Comparison of ENCODE assay signal across 16 cellular contexts in genomic region chr7:55124989-55125875, GRCh38.
DNase-seq lines count a peak whose midpoint lies in the region; TF ChIP-seq lines count a peak whose summit lies in the region.
"Had no signal": no experiment of that assay in that cellular context is flagged by ENCODE, and none has a peak within 500 bp of the region (broad histone marks: within the 10 kb centered on the region; RNA-seq: fewer than 3 reads in every experiment).

No MANE protein-coding gene starts in this region.

- no peaks in the 10 kb centered on the region for H4K20me1 ChIP-seq in mammary epithelial cell (ENCODE audit: insufficient read depth, low read length)

- H3K4me2 ChIP-seq in mammary epithelial cell (ENCODE audit: insufficient read depth, low read depth, low read length), result no peak overlapping the region
- H3K4me2 ChIP-seq: KMS-11 had no signal

- TF ChIP-seq CTCF in breast epithelium (IDR thresholded peaks at IDR 0.05), result no peak
- TF ChIP-seq CTCF in mammary epithelial cell (conservative IDR thresholded peaks at IDR 0.05 in 1 of 2, IDR thresholded peaks at IDR 0.05 in 1 of 2; ENCODE audit: extremely low read depth in 1 of 2, insufficient read depth in 1 of 2, low read depth in 1 of 2, low read length in 2 of 2), result no peak
- no peak for TF ChIP-seq CTCF in uterus (IDR thresholded peaks at IDR 0.05)

- no peaks in the 10 kb centered on the region for H3K36me3 ChIP-seq in breast epithelium
- H3K36me3 ChIP-seq in mammary epithelial cell (ENCODE audit: insufficient read depth, low read length), result peaks cover 6% of the 10 kb centered on the region
- H3K36me3 ChIP-seq in uterus, result no peaks in the 10 kb centered on the region
- H3K36me3 ChIP-seq: colonic mucosa had no signal

- 93% methylated on average over 12 of the region's 12 CpGs for WGBS in mammary epithelial cell (ENCODE audit: low coverage, missing lambda C conversion rate)

- H3K79me2 ChIP-seq in mammary epithelial cell (ENCODE audit: insufficient read depth, low read length), result peaks cover 99% of the 10 kb centered on the region

- H3K4me3 ChIP-seq in breast epithelium, result no peak overlapping the region
- H3K4me3 ChIP-seq in mammary epithelial cell (replicated peaks in 1 of 3; ENCODE audit: insufficient read depth in 1 of 3, low read depth in 2 of 3, low read length in 3 of 3), result no peak overlapping the region
- H3K4me3 ChIP-seq in uterus, result no peak overlapping the region
- H3K4me3 ChIP-seq: colonic mucosa, lung had no signal

- H3K9ac ChIP-seq in mammary epithelial cell (ENCODE audit: insufficient read depth, low read length), result no peak overlapping the region
- H3K9ac ChIP-seq: KMS-11 had no signal

- no TSS peak for BruUV-seq in mammary epithelial cell (replicated peaks; lab: Mats Ljungman, UMichigan)

- H3K9me3 ChIP-seq in breast epithelium, result no peaks in the 10 kb centered on the region
- H3K9me3 ChIP-seq in mammary epithelial cell (replicated peaks; ENCODE audit: insufficient read depth, low read length), result peaks cover 3% of the 10 kb centered on the region
- H3K9me3 ChIP-seq in uterus, result no peaks in the 10 kb centered on the region
- H3K9me3 ChIP-seq: colonic mucosa had no signal

- dilution Hi-C loops in mammary epithelial cell (cut with HindIII; ENCODE audit: low sequenced_read_pairs), result no loop called here

- CTCF ChIA-PET in mammary epithelial cell (lab: Charles Lee; ENCODE audit: low non-redundant PET), result no interaction called here

- in situ Hi-C loops in mammary epithelial cell (cut with MboI; ENCODE audit: low sequenced_read_pairs in 2 of 2), result no loop called here

- H3K27me3 ChIP-seq in breast epithelium, result no peaks in the 10 kb centered on the region
- H3K27me3 ChIP-seq in mammary epithelial cell (ENCODE audit: insufficient read depth, low read length), result no peaks in the 10 kb centered on the region
- H3K27me3 ChIP-seq in uterus, result no peaks in the 10 kb centered on the region
- H3K27me3 ChIP-seq: colonic mucosa had no signal

- intact Hi-C loops in breast epithelium (cut with DNase I; ENCODE audit: low total_unique reads), result no loop called here
- intact Hi-C loops in mammary epithelial cell (cut with micrococcal nuclease), result no loop called here
- intact Hi-C loops in uterus (cut with DNase I; ENCODE audit: low total_unique reads), result no loop called here

- H2AFZ ChIP-seq in mammary epithelial cell (ENCODE audit: low read depth, low read length), result no peak overlapping the region

- peak overlapping the region; percentile 9 to 84 for H3K27ac ChIP-seq in breast epithelium
- no peak overlapping the region for H3K27ac ChIP-seq in mammary epithelial cell (ENCODE audit: insufficient read depth, low read depth, low read length)
- peak overlapping the region; percentile 61 to 92 for H3K27ac ChIP-seq in uterus
- H3K27ac ChIP-seq: colonic mucosa, KMS-11 had no signal

- H3K4me1 ChIP-seq in breast epithelium (peaks cover 16 to 23% of the 10 kb centered on the region in 2 donors), mammary epithelial cell (ENCODE audit: insufficient read depth, low read length) (peaks cover 79% of the 10 kb centered on the region), uterus (peaks cover 14 to 15% of the 10 kb centered on the region in 2 donors)

- DNase-seq in breast epithelium (ENCODE audit: low spot score in 2 of 2), result no peak
- no peak for DNase-seq in mammary epithelial cell
- peak; percentile 43 for DNase-seq in amniotic epithelial cell (ENCODE audit: low read depth)
- peak; percentile 33 for DNase-seq in hepatic stellate cell (ENCODE audit: low spot score)
- no peak for DNase-seq in uterus
- DNase-seq in effector CD4-positive, alpha-beta T cell, result no peak
- DNase-seq in activated CD8-positive, alpha-beta memory T cell treated with anti-CD3 and anti-CD28 coated beads, Interleukin-2, amount 50 U/mL, for 48 hours, result no peak
- DNase-seq in effector CD8-positive, alpha-beta T cell (lab: John Stamatoyannopoulos, UW), result no peak
- DNase-seq: activated CD4-positive, alpha-beta T cell treated with anti-CD3 and anti-CD28 coated beads for 48 hours; activated T-cell treated with anti-CD3 and anti-CD28 coated beads, Interleukin-2, amount 50 U/mL, for 1 hour; colonic mucosa; NCI-H1436 treated with DMSO at 0.1 percent for 48 hours; NCI-H526 treated with DMSO at 0.1 percent for 48 hours; stimulated activated CD4-positive, alpha-beta T cell treated with anti-CD3 and anti-CD28 coated beads, Interleukin-2, amount 100 ng/mL, for 48 hours had no signal

- TF ChIP-seq POLR2A in breast epithelium (IDR thresholded peaks at IDR 0.05), result no peak
- TF ChIP-seq POLR2A in uterus (IDR thresholded peaks at IDR 0.05), result no peak

Comparison
In these comparisons a context has a peak if more than half of its experiments do, and no peak if none do; other contexts are left out.
1. DNase-seq: peak in amniotic epithelial cell (single experiment) and hepatic stellate cell (single experiment); none in breast epithelium (0 of 2), mammary epithelial cell (single experiment), uterus (0 of 2), effector CD4-positive, alpha-beta T cell (single experiment), activated CD8-positive, alpha-beta memory T cell treated with anti-CD3 and anti-CD28 coated beads, Interleukin-2, amount 50 U/mL, for 48 hours (single experiment) and effector CD8-positive, alpha-beta T cell (single experiment).